In genomic region chr5:160675988-160676387, GRCh38 we compare ENCODE assay signal across 1 cellular context.
TF ChIP-seq lines count a peak whose summit lies in the region.

No MANE protein-coding gene starts in this region.

TF ChIP-seq in H1, 55 proteins besides CTCF, POLR2A, EP300 and RAD21 (continued from another document):
- TF ChIP-seq ATF2 (IDR thresholded peaks at IDR 0.05; ENCODE audit: low read length) (no peak), TEAD4 (IDR thresholded peaks at IDR 0.05; ENCODE audit: low read depth, low read length) (no peak), MAX (IDR thresholded peaks at IDR 0.05) (no peak), BCL11A (IDR thresholded peaks at IDR 0.05; ENCODE audit: low read depth in 2 of 2, low read length in 2 of 2) (no peak), KDM1A (IDR thresholded peaks at IDR 0.05; ENCODE audit: borderline replicate concordance, low read length) (no peak), SP1 (IDR thresholded peaks at IDR 0.05; ENCODE audit: low read depth, low read length) (no peak), CBX5 (IDR thresholded peaks at IDR 0.05; ENCODE audit: low read depth, low read length) (no peak)
